11 cellular contexts compared by ENCODE assay signal in the genomic region with DNA sequence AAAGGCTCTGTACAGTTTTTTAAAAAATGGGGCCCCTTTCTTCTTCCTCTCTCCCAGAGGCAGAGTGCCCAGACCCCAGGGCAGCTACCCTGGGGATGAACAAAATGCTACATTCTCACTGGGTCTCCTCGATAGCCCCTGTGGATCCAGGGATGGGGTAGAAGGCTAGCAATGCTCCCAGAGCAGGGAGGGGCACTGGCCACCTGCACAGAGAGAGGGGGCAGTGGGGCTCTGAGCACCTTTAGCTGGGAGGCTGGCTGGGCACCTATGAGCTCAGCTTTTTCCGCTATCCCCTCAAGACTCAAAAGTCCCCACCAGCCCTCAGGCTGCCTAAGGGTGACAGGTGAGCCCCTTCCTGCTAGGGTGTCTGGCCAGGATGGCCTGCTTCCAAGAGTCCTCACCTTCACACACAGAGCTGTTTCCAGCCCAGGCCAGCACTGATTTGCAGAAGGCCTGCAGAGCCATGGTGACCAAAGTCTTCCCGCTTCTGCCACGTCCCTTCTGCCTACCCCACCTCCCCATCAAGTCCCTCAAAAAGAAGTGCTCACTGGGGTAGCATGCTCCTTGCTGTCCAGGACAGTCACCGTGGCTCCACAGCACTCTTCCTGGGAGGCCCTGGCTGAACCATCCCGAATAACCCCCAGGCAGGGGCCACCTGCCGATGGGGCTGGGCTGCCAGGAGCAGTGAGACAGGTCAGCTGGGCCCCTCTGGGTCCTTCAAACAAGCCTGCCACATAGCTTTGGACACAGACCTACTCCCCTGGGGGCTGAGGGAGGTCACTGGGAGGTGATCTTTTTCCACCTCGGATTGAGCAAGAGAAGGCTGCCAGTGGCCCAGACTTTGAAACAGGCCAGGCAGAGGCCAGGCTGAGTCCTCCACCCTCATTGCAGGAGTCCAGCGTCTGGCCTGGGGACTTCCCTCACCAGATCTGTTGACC. TPM values are rescaled to one million over a fixed set of nuclear protein-coding genes. Genes with fewer than 3 reads are reported as not detected.
A peak's percentile ranks its signal among the peaks of the same experiment; 100 is the strongest.
DNase-seq lines count a peak whose midpoint lies in the region; ATAC-seq, FAIRE-seq and TF ChIP-seq lines count a peak whose summit lies in the region.
"Had no signal": no experiment of that assay in that cellular context is flagged by ENCODE, and none has a peak within 500 bp of the region (broad histone marks: within the 10 kb centered on the region; RNA-seq: fewer than 3 reads in every experiment).

No MANE protein-coding gene starts in this region.

- CTCF ChIA-PET in AG04450 (lab: Charles Lee): interaction anchor here (2.3 kb wide), 1 partner anchor 16 kb away, joined by 11 read pairs; no protein-coding TSS in a partner anchor
- CTCF ChIA-PET in H1 (lab: Charles Lee; ENCODE audit: partially characterized antibody): interaction anchor here (0.5 to 21.4 kb wide), 17 partner anchors 9 to 186 kb away, joined by 3 to 312 read pairs (median 5); a partner anchor contains a TSS
- CTCF ChIA-PET in naive thymus-derived CD4-positive, alpha-beta T cell (lab: Charles Lee): interaction anchor here (0.9 to 1.9 kb wide), 3 partner anchors 15 to 43 kb away, joined by 3 to 8 read pairs (median 3); no protein-coding TSS in a partner anchor

- H3K36me3 Mint-ChIP-seq in naive thymus-derived CD4-positive, alpha-beta T cell: peaks cover 0 to 12% (median 0%) of the 10 kb centered on the region in 5 donors
- H3K36me3 Mint-ChIP-seq: T-cell had no signal

- no peak overlapping the region for H3K56ac ChIP-seq in H1 (replicated peaks; ENCODE audit: insufficient read length, low read depth, low read length)

- peak overlapping the region; percentile 88; the same call in 1 of the 2 replicates for H2BK12ac ChIP-seq in H1 (ENCODE audit: low read depth, low read length)

- H3K18ac ChIP-seq in H1 (ENCODE audit: extremely low read depth, low read length): peak overlapping the region; percentile 75

- no peak overlapping the region for H3K14ac ChIP-seq in H1 (ENCODE audit: insufficient read length)

- no peak for TF ChIP-seq POLR2A in H1 (IDR thresholded peaks at IDR 0.05; ENCODE audit: control extremely low read depth in 1 of 2, low read depth in 2 of 2, low read length in 2 of 2)

- H4K91ac ChIP-seq in H1 (replicated peaks; ENCODE audit: insufficient read length, low read length): peak overlapping the region; percentile 25

- H3K9ac ChIP-seq in H1 (replicated peaks in 1 of 4; ENCODE audit: extremely low read depth in 1 of 4, low read depth in 3 of 4, low read length in 3 of 4): peak overlapping the region in 1 of 4 experiments; percentile 1; a peak in 2 of 7 replicates

- H3K4ac ChIP-seq in H1 (replicated peaks; ENCODE audit: insufficient read length, low read depth, low read length): peak overlapping the region; percentile 32

- H3K23ac ChIP-seq in H1 (ENCODE audit: insufficient read length): no peak overlapping the region

- peaks cover 0 to 21% (median 5%) of the 10 kb centered on the region in 7 donors for H3K4me1 Mint-ChIP-seq in naive thymus-derived CD4-positive, alpha-beta T cell

- H3K27ac ChIP-seq in AG04450 (ENCODE audit: low read depth, low read length): peak overlapping the region; percentile 31
- peak overlapping the region; percentile 66 for H3K27ac ChIP-seq in H1 (ENCODE audit: low read depth, low read length)
- no peak overlapping the region for H3K27ac ChIP-seq in naive thymus-derived CD4-positive, alpha-beta T cell (ENCODE audit: low read depth, low read length)

- H3K23me2 ChIP-seq in H1 (ENCODE audit: low read depth, low read length): no peaks in the 10 kb centered on the region; the same call in 1 of the 2 replicates

- H4K8ac ChIP-seq in H1 (ENCODE audit: extremely low read depth, insufficient read depth, low read length): no peak overlapping the region

- no peak for TF ChIP-seq EP300 in H1 (IDR thresholded peaks at IDR 0.05; ENCODE audit: borderline replicate concordance in 1 of 2, low read depth in 2 of 2, low read length in 2 of 2)

- peak overlapping the region; percentile 67; the same call in 1 of the 2 replicates for H2AK5ac ChIP-seq in H1 (ENCODE audit: low read depth, low read length)

- H2BK20ac ChIP-seq in H1 (ENCODE audit: low read length): peak overlapping the region; percentile 92

- TF ChIP-seq CTCF in AG04450 (IDR thresholded peaks at IDR 0.05; ENCODE audit: low read depth, low read length) (no peak), H1 (IDR thresholded peaks at IDR 0.05; ENCODE audit: control extremely low read depth in 1 of 3, insufficient read depth in 1 of 3, low read depth in 1 of 3, low read length in 3 of 3) (peak in 1 of 3 experiments; percentile 1; a peak in 1 of 4 replicates)

- no peak overlapping the region for H3K4me3 Mint-ChIP-seq in naive thymus-derived CD4-positive, alpha-beta T cell
- H3K4me3 Mint-ChIP-seq: T-cell had no signal

- peaks cover 0 to 13% (median 0%) of the 10 kb centered on the region in 4 experiments; a peak in 1 of 8 replicates for H3K36me3 ChIP-seq in H1 (ENCODE audit: control insufficient read depth in 2 of 4, insufficient read depth in 4 of 4, low read length in 3 of 4)
- H3K36me3 ChIP-seq in naive thymus-derived CD4-positive, alpha-beta T cell (ENCODE audit: control insufficient read depth in 2 of 3, insufficient read depth in 3 of 3, low read length in 3 of 3): no peaks in the 10 kb centered on the region
- H3K36me3 ChIP-seq: BE2C had no signal

- H4K5ac ChIP-seq in H1 (ENCODE audit: insufficient read length, low read depth, low read length): peak overlapping the region; percentile 5

- DNase-seq in AG04450 (ENCODE audit: low read depth, low spot score): no peak
- DNase-seq in MV-4-11 (lab: John Stamatoyannopoulos, UW): peak; percentile 34
- DNase-seq in H1 (ENCODE audit: low read depth in 1 of 2, low spot score in 2 of 2): no peak
- no peak for DNase-seq in naive thymus-derived CD4-positive, alpha-beta T cell
- DNase-seq in NCI-H526 (lab: John Stamatoyannopoulos, UW): no peak
- DNase-seq in NK-92 treated with Interleukin-12 subunit alpha and Interleukin-12 subunit beta, amount 100 ng/mL, for 24 hours (lab: John Stamatoyannopoulos, UW): no peak
- no peak for DNase-seq in epidermal melanocyte (ENCODE audit: insufficient read length, low spot score)
- no peak for DNase-seq in DMS 273 treated with DMSO at 0.1 percent for 48 hours (lab: John Stamatoyannopoulos, UW)
- DNase-seq: BE2C, T-cell had no signal

- no peak for FAIRE-seq in H1 (lab: Jason Lieb, UNC)

- peaks cover 18 to 62% (median 43%) of the 10 kb centered on the region in 4 experiments for H3K4me1 ChIP-seq in H1 (replicated peaks in 1 of 4; ENCODE audit: control insufficient read depth in 3 of 4, insufficient read depth in 4 of 4, low read length in 3 of 4)
- no peaks in the 10 kb centered on the region for H3K4me1 ChIP-seq in naive thymus-derived CD4-positive, alpha-beta T cell (ENCODE audit: control insufficient read depth in 2 of 2, insufficient read depth in 2 of 2, low read length in 2 of 2)

- H3K4me2 ChIP-seq in H1 (ENCODE audit: insufficient read depth in 1 of 2, low read depth in 2 of 2, low read length in 2 of 2): peak overlapping the region; percentile 59 to 65

- peak overlapping the region; percentile 9 for H2BK120ac ChIP-seq in H1 (replicated peaks; ENCODE audit: low read depth, low read length)

- H3K9me3 ChIP-seq in AG04450 (ENCODE audit: control insufficient read depth, insufficient read depth, low read length) (no peaks in the 10 kb centered on the region), H1 (ENCODE audit: insufficient read depth in 2 of 2, low read depth in 1 of 2, low read length in 1 of 2) (no peaks in the 10 kb centered on the region)
- no peaks in the 10 kb centered on the region for H3K9me3 ChIP-seq in naive thymus-derived CD4-positive, alpha-beta T cell (ENCODE audit: control insufficient read depth in 2 of 3, low read length in 3 of 3)
- H3K9me3 ChIP-seq: BE2C had no signal

- POLR2A ChIA-PET in AG04450 (lab: Yijun Ruan, JAX) (no interaction called here), H1 (lab: Charles Lee; ENCODE audit: partially characterized antibody) (interaction anchor here (1.2 to 5.2 kb wide), 8 partner anchors 8 to 53 kb away, joined by 4 to 28 read pairs (median 6); a partner anchor contains a TSS)
- POLR2A ChIA-PET in naive thymus-derived CD4-positive, alpha-beta T cell (lab: Charles Lee): interaction anchor here (0.9 to 1.4 kb wide), 2 partner anchors 11 to 18 kb away, joined by 3 read pairs; no protein-coding TSS in a partner anchor

- peaks cover 0 to 17% (median 5%) of the 10 kb centered on the region in 5 donors for H3K27me3 Mint-ChIP-seq in naive thymus-derived CD4-positive, alpha-beta T cell

- H3K79me1 ChIP-seq in H1 (ENCODE audit: low read depth, low read length): no peaks in the 10 kb centered on the region

- no peak for TF ChIP-seq RAD21 in H1 (IDR thresholded peaks at IDR 0.05 in 1 of 2, conservative IDR thresholded peaks at IDR 0.05 in 1 of 2; ENCODE audit: low read depth in 2 of 2, low read length in 2 of 2)

- H3K4me3 ChIP-seq in AG04450 (ENCODE audit: low read depth, low read length): no peak overlapping the region
- peak overlapping the region in 3 of 4 experiments; percentile 10 to 27 (median 23); a peak in 4 of 8 replicates for H3K4me3 ChIP-seq in H1 (ENCODE audit: extremely low read depth in 1 of 4, insufficient read depth in 2 of 4, low read depth in 3 of 4, low read length in 4 of 4)
- no peak overlapping the region for H3K4me3 ChIP-seq in naive thymus-derived CD4-positive, alpha-beta T cell (ENCODE audit: low read length)
- H3K4me3 ChIP-seq: skin epidermis had no signal

- WGBS in H1 (ENCODE audit: extremely low coverage in 1 of 2, insufficient coverage in 1 of 2, insufficient read length in 1 of 2, insufficient replicate concordance in 2 of 2, low coverage in 1 of 2, low lambda C conversion rate in 2 of 2, missing lambda C conversion rate in 1 of 2), 2 experiments: 67% methylated on average over 9 of the region's 9 CpGs; no CpG with 5 or more reads in 1 of the 2 experiments

- H3K27me3 ChIP-seq in AG04450 (ENCODE audit: control insufficient read depth, insufficient read depth, low read length): no peaks in the 10 kb centered on the region
- H3K27me3 ChIP-seq in H1 (replicated peaks in 1 of 4; ENCODE audit: control insufficient read depth in 3 of 4, extremely low read depth in 1 of 4, insufficient read depth in 3 of 4, low read length in 3 of 4): no peaks in the 10 kb centered on the region; a peak in 1 of 7 replicates
- no peaks in the 10 kb centered on the region for H3K27me3 ChIP-seq in naive thymus-derived CD4-positive, alpha-beta T cell (ENCODE audit: control insufficient read depth in 2 of 2, insufficient read depth in 2 of 2, low read length in 2 of 2)
- H3K27me3 ChIP-seq: BE2C had no signal

- peak overlapping the region; percentile 93 for H2BK15ac ChIP-seq in H1 (ENCODE audit: low read length)

- peaks cover 0 to 3% (median 0%) of the 10 kb centered on the region in 11 donors for H3K9me3 Mint-ChIP-seq in naive thymus-derived CD4-positive, alpha-beta T cell
- H3K9me3 Mint-ChIP-seq: T-cell had no signal

- H2AFZ ChIP-seq in H1 (ENCODE audit: low read length): no peak overlapping the region

- no peaks in the 10 kb centered on the region for H3K79me2 ChIP-seq in H1 (ENCODE audit: control insufficient read depth in 1 of 2, insufficient read depth in 2 of 2, low read length in 2 of 2)

- intact Hi-C loops in naive thymus-derived CD4-positive, alpha-beta T cell (cut with micrococcal nuclease): no loop called here

- peak overlapping the region; percentile 76 for H2BK5ac ChIP-seq in H1 (ENCODE audit: low read depth, low read length)

- no peaks in the 10 kb centered on the region for H4K20me1 ChIP-seq in H1 (replicated peaks in 1 of 2; ENCODE audit: control insufficient read depth in 1 of 2, insufficient read depth in 2 of 2, low read length in 2 of 2)

- peak; percentile 10 for ATAC-seq in naive thymus-derived CD4-positive, alpha-beta T cell
- ATAC-seq: T-cell had no signal

- H3K27ac Mint-ChIP-seq in naive thymus-derived CD4-positive, alpha-beta T cell: no peak overlapping the region
- H3K27ac Mint-ChIP-seq: T-cell had no signal

RNA-seq across cellular contexts. Expression of a gene that starts 20.4 kb away (rescaled TPM):
- 6.2 and 6.5 TPM in 2 replicates for polyA plus RNA-seq in AG04450 (2011; rRNA removed)
- 10.6 and 14.3 TPM in 2 replicates for polyA minus RNA-seq in AG04450 (2011; rRNA and poly(A)+ RNA removed)
- total RNA-seq in H1 (2021; fragmentation: NEBNext Ultra II Directional; extraction: Animal tissue kit (Norgen Biotek cat#: 25700)): 24.2 and 30.9 TPM in 2 replicates
- 21.2 and 29.0 TPM in 2 replicates for polyA plus RNA-seq in H1 (2011; rRNA removed)
- polyA plus RNA-seq in H1 (2011; cell fraction: cytosol; rRNA removed): 23.4 TPM
- 28.4 TPM for polyA plus RNA-seq in H1 (2011; cell fraction: nucleus; rRNA removed)
- polyA plus RNA-seq in H1 (2012, experiment 1 of 2): 20.6 to 25.4 TPM (median 23.4 TPM) in 4 replicates
- 20.0 TPM for polyA plus RNA-seq in H1 (2012, experiment 2 of 2)
- polyA plus RNA-seq in H1 (2013, experiment 1 of 2): 9.5 TPM
- 9.4 TPM for polyA plus RNA-seq in H1 (2013, experiment 2 of 2)
- 36.9 and 38.5 TPM in 2 replicates for polyA minus RNA-seq in H1 (2011; rRNA and poly(A)+ RNA removed)
- 23.9 TPM for polyA minus RNA-seq in H1 (2011; cell fraction: cytosol; rRNA and poly(A)+ RNA removed)
- polyA minus RNA-seq in H1 (2011; cell fraction: nucleus; rRNA and poly(A)+ RNA removed): 28.7 TPM
- total RNA-seq in naive thymus-derived CD4-positive, alpha-beta T cell: 10 to 100 TPM in 4 of 5 experiments, 1 to 10 TPM in 1; 7.7 to 31.1 (median 19.6) TPM
- 1 to 10 TPM; 1.5 to 2.9 TPM for polyA plus RNA-seq in naive thymus-derived CD4-positive, alpha-beta T cell

RNA-seq across cellular contexts. Expression of a gene that starts 49.3 kb away (rescaled TPM):
- polyA plus RNA-seq in AG04450 (2011; rRNA removed) (426 and 559 TPM in 2 replicates), H1 (2011; rRNA removed) (121 and 223 TPM in 2 replicates)
- polyA minus RNA-seq in AG04450 (2011; rRNA and poly(A)+ RNA removed): 124 and 136 TPM in 2 replicates
- 180 and 186 TPM in 2 replicates for total RNA-seq in H1 (2021; fragmentation: NEBNext Ultra II Directional; extraction: Animal tissue kit (Norgen Biotek cat#: 25700))
- polyA plus RNA-seq in H1 (2011; cell fraction: cytosol; rRNA removed): 315 TPM
- polyA plus RNA-seq in H1 (2011; cell fraction: nucleus; rRNA removed): 77.6 TPM
- polyA plus RNA-seq in H1 (2012, experiment 1 of 2): 220 to 294 TPM (median 265 TPM) in 4 replicates
- polyA plus RNA-seq in H1 (2012, experiment 2 of 2): 56.5 TPM
- polyA plus RNA-seq in H1 (2013, experiment 1 of 2): 426 TPM
- 449 TPM for polyA plus RNA-seq in H1 (2013, experiment 2 of 2)
- 60.9 and 61.3 TPM in 2 replicates for polyA minus RNA-seq in H1 (2011; rRNA and poly(A)+ RNA removed)
- polyA minus RNA-seq in H1 (2011; cell fraction: cytosol; rRNA and poly(A)+ RNA removed): 75.2 TPM
- 50.3 TPM for polyA minus RNA-seq in H1 (2011; cell fraction: nucleus; rRNA and poly(A)+ RNA removed)
- 100 to 1,000 TPM in 4 of 5 experiments, 10 to 100 TPM in 1; 92.1 to 157 (median 111) TPM for total RNA-seq in naive thymus-derived CD4-positive, alpha-beta T cell
- 100 to 1,000 TPM; 787 to 963 TPM for polyA plus RNA-seq in naive thymus-derived CD4-positive, alpha-beta T cell

Comparison
In these comparisons a context has a peak if more than half of its experiments do, and no peak if none do; other contexts are left out.
1. H3K4me3 ChIP-seq: peak in H1 (3 of 4); none in AG04450 (single experiment) and naive thymus-derived CD4-positive, alpha-beta T cell (single experiment).